Comparison of ENCODE assay signal across 7 cellular contexts in the genomic region with DNA sequence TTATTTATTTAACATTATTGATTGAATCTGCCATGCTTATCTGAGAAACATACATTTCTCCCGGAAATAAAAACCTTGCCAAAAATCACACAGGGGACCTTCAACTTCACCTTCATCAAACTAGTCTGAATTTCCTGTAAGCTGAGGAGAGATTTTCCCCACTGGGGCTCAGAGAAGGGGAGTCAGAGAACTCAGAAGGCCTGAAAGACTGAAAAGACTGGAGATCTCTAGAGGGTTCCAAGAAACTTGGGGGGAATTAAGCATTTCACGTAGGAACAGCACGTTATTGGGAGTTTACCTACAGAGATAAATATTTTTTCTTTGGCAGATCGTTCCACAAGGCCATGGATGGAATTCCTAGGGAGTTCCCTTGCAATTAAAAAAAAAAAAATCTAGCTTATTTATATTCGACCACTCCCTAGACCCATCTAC. TPM values are rescaled to one million over a fixed set of nuclear protein-coding genes. Genes with fewer than 3 reads are reported as not detected.
DNase-seq lines count a peak whose midpoint lies in the region; ATAC-seq and TF ChIP-seq lines count a peak whose summit lies in the region.

No MANE protein-coding gene starts in this region.

- H3K27ac ChIP-seq in gastrocnemius medialis: peak overlapping the region; percentile 83 to 92 (median 86)

- peak overlapping the region; percentile 93 for H3K4me3 ChIP-seq in fibroblast of villous mesenchyme (ENCODE audit: low read depth, low read length)
- H3K4me3 ChIP-seq in gastrocnemius medialis: peak overlapping the region; percentile 68 to 98 (median 78)

- ATAC-seq in GM21737 (IDR thresholded peaks at IDR 0.05; ENCODE audit: unreplicated experiment): peak; percentile 1
- ATAC-seq in SK-N-SH treated with all-trans-retinoic acid at 6 μM for 48 hours: peak; percentile 7; the same call in 2 of the 3 replicates
- peak in 1 of 2 donors; percentile 20 for ATAC-seq in gastrocnemius medialis
- no peak for ATAC-seq in HG02610 (IDR thresholded peaks at IDR 0.05; ENCODE audit: unreplicated experiment)
- no peak for ATAC-seq in GM19452 (IDR thresholded peaks at IDR 0.05; ENCODE audit: unreplicated experiment)
- no peak for ATAC-seq in GM21576 (IDR thresholded peaks at IDR 0.05; ENCODE audit: unreplicated experiment)

- intact Hi-C loops in gastrocnemius medialis (cut with DNase I; ENCODE audit: low total_unique reads): loop anchor here (1.0 to 10.0 kb wide), 2 partner anchors 108 to 318 kb away; partner anchors contain the start of genes BPTF and KPNA2

- no peaks in the 10 kb centered on the region for H3K9me3 ChIP-seq in gastrocnemius medialis

- TF ChIP-seq CTCF in fibroblast of villous mesenchyme (IDR thresholded peaks at IDR 0.05; ENCODE audit: insufficient read depth, low read depth, low read length): no peak
- TF ChIP-seq CTCF in gastrocnemius medialis (IDR thresholded peaks at IDR 0.05 in 4 of 5, conservative IDR thresholded peaks at IDR 0.05 in 1 of 5): no peak

- no peaks in the 10 kb centered on the region for H3K27me3 ChIP-seq in gastrocnemius medialis

- peaks cover 20 to 23% of the 10 kb centered on the region in 2 donors for H3K4me1 ChIP-seq in gastrocnemius medialis

- peaks cover 0 to 27% of the 10 kb centered on the region in 2 donors for H3K36me3 ChIP-seq in gastrocnemius medialis

- DNase-seq in fibroblast of villous mesenchyme (ENCODE audit: low read depth) (no peak), gastrocnemius medialis (no peak)

- in situ Hi-C loops in gastrocnemius medialis (cut with MboI; ENCODE audit: low sequenced_read_pairs in 4 of 4): loop anchor here in 2 of 4 donors (5.0 to 10.0 kb wide), 2 partner anchors 108 to 110 kb away; partner anchors contain the start of gene BPTF (in 2 of the 2)

- no peak for TF ChIP-seq POLR2A in gastrocnemius medialis (IDR thresholded peaks at IDR 0.05)

TF ChIP-seq in SK-N-SH treated with all-trans-retinoic acid at 6 μM for 48 hours, 23 proteins besides CTCF, POLR2A, EP300 and RAD21:
- 0 out of 2 replicates have a peak, but pooled peaks have one; percentile 5 for TF ChIP-seq ISL1 (CRISPR knock-in tag; IDR thresholded peaks at IDR 0.05)
- no peak for TF ChIP-seq RARB (CRISPR knock-in tag; IDR thresholded peaks at IDR 0.05)
- TF ChIP-seq PPARA (CRISPR knock-in tag; IDR thresholded peaks at IDR 0.05; ENCODE audit: borderline replicate concordance): no peak
- no peak for TF ChIP-seq TCF4 (CRISPR knock-in tag; IDR thresholded peaks at IDR 0.05; ENCODE audit: borderline replicate concordance)
- TF ChIP-seq CREB5 (CRISPR knock-in tag; IDR thresholded peaks at IDR 0.05; ENCODE audit: low read depth): no peak
- no peak for TF ChIP-seq OSR1 (CRISPR knock-in tag; IDR thresholded peaks at IDR 0.05)
- 0 out of 2 replicates have a peak, but pooled peaks have one; percentile 15 for TF ChIP-seq CSRNP3 (CRISPR knock-in tag; IDR thresholded peaks at IDR 0.05)

RNA-seq across cellular contexts. Expression of gene NOL11, which starts 0.5 kb away (rescaled TPM):
- total RNA-seq in fibroblast of villous mesenchyme: 37.7 and 57.4 TPM in 2 replicates
- total RNA-seq in gastrocnemius medialis: 10 to 100 TPM; 22.2 to 40.9 (median 36.4) TPM

Comparison
In these comparisons a context has a peak if more than half of its experiments do, and no peak if none do; other contexts are left out.
1. ATAC-seq: peak in GM21737 (single experiment) and SK-N-SH treated with all-trans-retinoic acid at 6 μM for 48 hours (single experiment); none in HG02610 (single experiment), GM19452 (single experiment) and GM21576 (single experiment).